ENCODE assay signal across 10 cellular contexts in genomic region chr7:29352041-29352440, GRCh38.
"Had no signal": no experiment of that assay in that cellular context is flagged by ENCODE, and none has a peak within 500 bp of the region (broad histone marks: within the 10 kb centered on the region; RNA-seq: fewer than 3 reads in every experiment).

No MANE protein-coding gene starts in this region.

- H3K9me3 Mint-ChIP-seq: activated naive CD4-positive, alpha-beta T cell treated with anti-CD3 and anti-CD28 coated beads, Interleukin-2, amount 50 U/mL, for 72 hours; activated T-cell treated with anti-CD3 and anti-CD28 coated beads, Interleukin-2, amount 50 U/mL, for 24 hours had no signal

- H3K36me3 ChIP-seq: brain microvascular endothelial cell, stomach, vagina had no signal

- H3K4me3 Mint-ChIP-seq: activated T-cell treated with anti-CD3 and anti-CD28 coated beads, Interleukin-2, amount 50 U/mL, for 24 hours had no signal

- H3K27ac Mint-ChIP-seq: activated T-cell treated with anti-CD3 and anti-CD28 coated beads, Interleukin-2, amount 50 U/mL, for 24 hours had no signal

- H3K27ac ChIP-seq: brain microvascular endothelial cell, heart left ventricle, stomach, vagina had no signal

- H3K27me3 ChIP-seq: brain microvascular endothelial cell, heart left ventricle, stomach, vagina had no signal

- ATAC-seq: activated CD4-positive, CD25-positive, alpha-beta regulatory T cell treated with anti-CD3 and anti-CD28 coated beads, Interleukin-2, amount 50 U/mL, for 24 hours; activated naive CD4-positive, alpha-beta T cell treated with anti-CD3 and anti-CD28 coated beads, Interleukin-2, amount 50 U/mL, for 72 hours had no signal

- H3K4me1 ChIP-seq: stomach, vagina had no signal

- H3K9me3 ChIP-seq: heart left ventricle, stomach, vagina had no signal

- H3K4me3 ChIP-seq: heart left ventricle, stomach, vagina had no signal

- H3K36me3 Mint-ChIP-seq: activated naive CD4-positive, alpha-beta T cell treated with anti-CD3 and anti-CD28 coated beads, Interleukin-2, amount 50 U/mL, for 72 hours had no signal

- DNase-seq: activated effector memory CD4-positive, alpha-beta T cell treated with anti-CD3 and anti-CD28 coated beads, Interleukin-2, amount 50 U/mL, for 16 hours; activated T-cell treated with anti-CD3 and anti-CD28 coated beads, Interleukin-2, amount 50 U/mL, for 24 hours; brain microvascular endothelial cell; heart left ventricle; mesenchymal stem cell; stimulated activated CD4-positive, alpha-beta T cell treated with anti-CD3 and anti-CD28 coated beads, Interleukin-2, amount 100 ng/mL, for 48 hours; stomach had no signal
